In the genomic region with DNA sequence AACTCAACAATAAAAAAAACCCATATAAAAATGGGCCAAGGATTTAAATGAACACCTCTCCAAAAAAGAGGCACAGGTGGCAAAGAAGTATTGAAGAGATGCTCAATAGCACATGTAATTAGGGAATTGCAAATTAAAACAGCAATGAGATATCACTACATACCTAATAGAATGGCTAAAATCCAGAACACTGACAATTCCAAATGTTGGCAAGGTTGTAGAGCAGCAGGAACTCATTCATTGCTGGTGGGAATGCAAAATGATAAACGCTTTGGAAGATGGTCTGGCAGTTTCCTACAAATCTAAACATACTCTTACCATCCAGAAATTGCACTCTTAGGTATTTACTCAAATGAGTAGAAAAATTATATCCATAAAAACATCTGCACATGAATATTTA, we compare ENCODE assay signal across 11 cellular contexts. TPM values are rescaled to one million over a fixed set of nuclear protein-coding genes. Genes with fewer than 3 reads are reported as not detected.
"Had no signal": no experiment of that assay in that cellular context is flagged by ENCODE, and none has a peak within 500 bp of the region (broad histone marks: within the 10 kb centered on the region; RNA-seq: fewer than 3 reads in every experiment).

No MANE protein-coding gene starts in this region.

- H3K9ac ChIP-seq: GM23248 had no signal

- DNase-seq: GM23248, GOT3, H7, H9, HCEC 1CT, HFFc6 had no signal

- FAIRE-seq: H1, H54 had no signal

- H3K36me3 ChIP-seq: HAP-1 had no signal

- ATAC-seq: GM23338, HCT116 had no signal

- H3K4me2 ChIP-seq: GM23338 had no signal

- H3K4me3 ChIP-seq: GM23248, GM23338, HAP-1 had no signal

- H3K4me1 ChIP-seq: HAP-1 had no signal

- H2AFZ ChIP-seq: GM23248, GM23338 had no signal

- H3K27ac ChIP-seq: GM23248 had no signal

- H3K9me3 ChIP-seq: HAP-1 had no signal

RNA-seq across cellular contexts. Expression of gene CD93, which starts 17.1 kb away (rescaled TPM):
- total RNA-seq: GM23248, GM23338, H9, HFFc6 had no signal

RNA-seq across cellular contexts. Expression of gene SSTR4, which starts 34.0 kb away (rescaled TPM):
- total RNA-seq: GM23248, GM23338, H1, H7, H9, HFFc6 had no signal
- polyA plus RNA-seq: GM23248, GM23338 had no signal
